In genomic region chr19:8397291-8397690, GRCh38 we compare ENCODE assay signal across 11 cellular contexts. TPM values are rescaled to one million over a fixed set of nuclear protein-coding genes. Genes with fewer than 3 reads are reported as not detected.
DNase-seq lines count a peak whose midpoint lies in the region; TF ChIP-seq lines count a peak whose summit lies in the region.
"Had no signal": no experiment of that assay in that cellular context is flagged by ENCODE, and none has a peak within 500 bp of the region (broad histone marks: within the 10 kb centered on the region; RNA-seq: fewer than 3 reads in every experiment).

No MANE protein-coding gene starts in this region.

- H2BK12ac ChIP-seq in neuronal stem cell (ENCODE audit: low read length), result no peak overlapping the region

- peak overlapping the region; percentile 35 for H3K23ac ChIP-seq in neuronal stem cell (ENCODE audit: low read depth, low read length, poor library complexity)

- H3K27me3 Mint-ChIP-seq in dendritic cell treated with granulocyte-macrophage colony-stimulating factor and Interleukin-4, amounts not matched to agents 40 ng/mL and 50 ng/mL, for 4 days, result no peaks in the 10 kb centered on the region

- H3K27ac Mint-ChIP-seq in dendritic cell treated with granulocyte-macrophage colony-stimulating factor and Interleukin-4, amounts not matched to agents 40 ng/mL and 50 ng/mL, for 4 days, result peak overlapping the region; percentile 52

- H2BK120ac ChIP-seq in neuronal stem cell (ENCODE audit: low read depth, low read length), result no peak overlapping the region

- POLR2A ChIA-PET in GM10248 (lab: Yijun Ruan, JAX), result interaction anchor here (0.6 kb wide), 1 partner anchor 110 kb away, joined by 3 read pairs; no protein-coding TSS in a partner anchor

- H3K4ac ChIP-seq in neuronal stem cell (ENCODE audit: low read length), result no peak overlapping the region

- peaks cover 43% of the 10 kb centered on the region for H3K4me1 Mint-ChIP-seq in dendritic cell treated with granulocyte-macrophage colony-stimulating factor and Interleukin-4, amounts not matched to agents 40 ng/mL and 50 ng/mL, for 4 days (ENCODE audit: low read depth)

- TF ChIP-seq CTCF in GM10248 (IDR thresholded peaks at IDR 0.05; ENCODE audit: control extremely low read depth, extremely low read depth, low read depth, missing control alignments), result no peak

- peaks cover 0 to 1% of the 10 kb centered on the region in 2 donors for H3K9me3 ChIP-seq in neuronal stem cell (replicated peaks in 1 of 2; ENCODE audit: control insufficient read depth in 2 of 2, insufficient read depth in 1 of 2, low read depth in 1 of 2, low read length in 2 of 2)

- CTCF ChIA-PET in GM10248 (lab: Yijun Ruan, JAX), result interaction anchor here (1.1 to 3.4 kb wide), 5 partner anchors 15 to 109 kb away, joined by 3 to 19 read pairs (median 5); partner anchors contain the start of gene MARCHF2

- H3K79me1 ChIP-seq in neuronal stem cell (ENCODE audit: low read depth, low read length), result peaks cover 38% of the 10 kb centered on the region

- no peak overlapping the region for H3K4me3 Mint-ChIP-seq in dendritic cell treated with granulocyte-macrophage colony-stimulating factor and Interleukin-4, amounts not matched to agents 40 ng/mL and 50 ng/mL, for 4 days

- peaks cover 14 to 58% of the 10 kb centered on the region in 2 donors for H3K36me3 ChIP-seq in neuronal stem cell (replicated peaks in 1 of 2; ENCODE audit: control insufficient read depth in 2 of 2, insufficient read depth in 2 of 2, low read length in 2 of 2)

- DNase-seq in ELR (ENCODE audit: low read depth) (peak; percentile 40), NCI-H226 (peak; percentile 57), neuronal stem cell (ENCODE audit: low spot score) (no peak), GM10248 (ENCODE audit: extremely low spot score) (no peak), middle frontal gyrus (ENCODE audit: extremely low spot score, low spot score) (no peak), NCI-H1694 treated with DMSO at 0.1 percent for 48 hours (lab: John Stamatoyannopoulos, UW) (no peak), NCI-H2029 treated with DMSO at 0.1 percent for 48 hours (lab: John Stamatoyannopoulos, UW) (no peak)
- DNase-seq: DMS79, NCI-H1092 had no signal

- no peak overlapping the region for H3K4me3 ChIP-seq in neuronal stem cell (ENCODE audit: low read length in 2 of 2)

- no peak overlapping the region for H2BK15ac ChIP-seq in neuronal stem cell (ENCODE audit: low read length)

- H2AK5ac ChIP-seq in neuronal stem cell (ENCODE audit: low read depth, low read length), result peak overlapping the region; percentile 7

- no CpG with 5 or more reads among the region's 7 CpGs for WGBS in neuronal stem cell (ENCODE audit: extremely low coverage in 2 of 2, insufficient read length in 2 of 2, insufficient replicate concordance in 1 of 2), 2 donors

- H3K4me1 ChIP-seq in neuronal stem cell (ENCODE audit: control insufficient read depth in 2 of 2, insufficient read depth in 1 of 2, low read depth in 1 of 2, low read length in 2 of 2), result no peaks in the 10 kb centered on the region

- peak overlapping the region; percentile 22 for H3K9ac ChIP-seq in neuronal stem cell (ENCODE audit: low read depth, low read length, poor library complexity)

- no peak overlapping the region for H3K4me2 ChIP-seq in neuronal stem cell (ENCODE audit: insufficient read depth, low read length, poor library complexity, severe bottlenecking)

- no peak overlapping the region for H3K14ac ChIP-seq in neuronal stem cell (ENCODE audit: low read length)

- intact Hi-C loops in dendritic cell treated with granulocyte-macrophage colony-stimulating factor and Interleukin-4, amounts not matched to agents 40 ng/mL and 50 ng/mL, for 4 days (cut with micrococcal nuclease), result no loop called here

- no peaks in the 10 kb centered on the region for H3K27me3 ChIP-seq in neuronal stem cell (ENCODE audit: control insufficient read depth in 3 of 3, insufficient read depth in 3 of 3, low read depth in 1 of 3, low read length in 3 of 3)

- no peak overlapping the region for H4K8ac ChIP-seq in neuronal stem cell (ENCODE audit: low read depth, low read length)

- no peak overlapping the region for H4K91ac ChIP-seq in neuronal stem cell (ENCODE audit: low read depth, low read length, poor library complexity)

- H2AFZ ChIP-seq in neuronal stem cell (ENCODE audit: low read length), result no peak overlapping the region

- no peak overlapping the region for H2BK5ac ChIP-seq in neuronal stem cell (ENCODE audit: low read length)

- H3K36me3 Mint-ChIP-seq in dendritic cell treated with granulocyte-macrophage colony-stimulating factor and Interleukin-4, amounts not matched to agents 40 ng/mL and 50 ng/mL, for 4 days (ENCODE audit: low read depth), result peaks cover 92% of the 10 kb centered on the region

- H3K18ac ChIP-seq in neuronal stem cell (ENCODE audit: low read length), result no peak overlapping the region

- H3K9me3 Mint-ChIP-seq in dendritic cell treated with granulocyte-macrophage colony-stimulating factor and Interleukin-4, amounts not matched to agents 40 ng/mL and 50 ng/mL, for 4 days, result no peaks in the 10 kb centered on the region

- H3K27ac ChIP-seq in neuronal stem cell (replicated peaks; ENCODE audit: low read length), result no peak overlapping the region

RNA-seq across cellular contexts. Expression of gene RAB11B, which starts 7.1 kb away (rescaled TPM):
- polyA plus RNA-seq in neuronal stem cell (2013, experiment 1 of 2), result 104 TPM
- polyA plus RNA-seq in neuronal stem cell (2013, experiment 2 of 2), result 102 TPM

RNA-seq across cellular contexts. Expression of gene MARCHF2, which starts 15.8 kb away (rescaled TPM):
- polyA plus RNA-seq in neuronal stem cell (2013, experiment 1 of 2), result 25.7 TPM
- 24.5 TPM for polyA plus RNA-seq in neuronal stem cell (2013, experiment 2 of 2)

RNA-seq across cellular contexts. Expression of gene ANGPTL4, which starts 33.3 kb away (rescaled TPM):
- polyA plus RNA-seq in neuronal stem cell (2013, experiment 1 of 2), result 2.7 TPM
- 3.0 TPM for polyA plus RNA-seq in neuronal stem cell (2013, experiment 2 of 2)
- polyA plus RNA-seq: neural cell had no signal

RNA-seq across cellular contexts. Expression of gene HNRNPM, which starts 47.5 kb away (rescaled TPM):
- polyA plus RNA-seq in neuronal stem cell (2013, experiment 1 of 2), result 112 TPM
- 111 TPM for polyA plus RNA-seq in neuronal stem cell (2013, experiment 2 of 2)

RNA-seq across cellular contexts. Expression of gene KANK3, which starts 54.2 kb away (rescaled TPM):
- 0.50 TPM for polyA plus RNA-seq in neuronal stem cell (2013, experiment 1 of 2)
- polyA plus RNA-seq in neuronal stem cell (2013, experiment 2 of 2), result 0.57 TPM

Comparison
In these comparisons a context has a peak if more than half of its experiments do, and no peak if none do; other contexts are left out.
1. DNase-seq: peak in ELR (single experiment) and NCI-H226 (single experiment); none in neuronal stem cell (single experiment), GM10248 (single experiment), middle frontal gyrus (single experiment), NCI-H1694 treated with DMSO at 0.1 percent for 48 hours (single experiment) and NCI-H2029 treated with DMSO at 0.1 percent for 48 hours (single experiment).